In genomic region chr1:150609726-150610125, GRCh38 we compare ENCODE assay signal across 9 cellular contexts. TPM values are rescaled to one million over a fixed set of nuclear protein-coding genes. Genes with fewer than 3 reads are reported as not detected.
DNase-seq lines count a peak whose midpoint lies in the region; ATAC-seq, FAIRE-seq and TF ChIP-seq lines count a peak whose summit lies in the region.
"Had no signal": no experiment of that assay in that cellular context is flagged by ENCODE, and none has a peak within 500 bp of the region (broad histone marks: within the 10 kb centered on the region; RNA-seq: fewer than 3 reads in every experiment).

No MANE protein-coding gene starts in this region.

- H3K4me2 ChIP-seq in keratinocyte (ENCODE audit: control insufficient read depth, extremely low read depth, insufficient read depth, low read depth, low read length) = no peak overlapping the region
- H3K4me2 ChIP-seq: SK-N-SH had no signal

- H3K4me1 ChIP-seq in keratinocyte (ENCODE audit: control insufficient read depth, extremely low read depth, insufficient read depth, low read length) = peaks cover 49% of the 10 kb centered on the region
- H3K4me1 ChIP-seq in subcutaneous abdominal adipose tissue (ENCODE audit: control insufficient read depth in 5 of 5, insufficient read depth in 5 of 5, low read length in 5 of 5) = peaks cover 6 to 52% (median 34%) of the 10 kb centered on the region in 5 donors

- dilution Hi-C loops in keratinocyte (cut with MboI; ENCODE audit: extremely low pct_ligation_motif_present, low sequenced_read_pairs) = no loop called here

- peak overlapping the region in 3 of 5 experiments; percentile 22 to 40 (median 26) for H3K4me3 Mint-ChIP-seq in brain

- peaks cover 32% of the 10 kb centered on the region for H3K4me1 Mint-ChIP-seq in brain

- no peaks in the 10 kb centered on the region for H3K9me3 Mint-ChIP-seq in brain

- DNase-seq in NCI-H2227 (lab: John Stamatoyannopoulos, UW; ENCODE audit: unreplicated experiment) (peak; percentile 51), keratinocyte (ENCODE audit: low read depth, low spot score) (no peak), HEK293T (ENCODE audit: extremely low spot score) (no peak), AG20443 (ENCODE audit: low spot score) (no peak)
- DNase-seq: activated effector memory CD4-positive, alpha-beta T cell treated with anti-CD3 and anti-CD28 coated beads, Interleukin-2, amount 50 U/mL, for 16 hours; SK-N-SH had no signal

- ATAC-seq in GM19035 (IDR thresholded peaks at IDR 0.05; ENCODE audit: unreplicated experiment) = no peak

- POLR2A ChIA-PET in HEK293T (lab: Yijun Ruan, JAX) = interaction anchor here (1.5 to 8.8 kb wide), 2 partner anchors 20 to 31 kb away, joined by 5 to 63 read pairs; partner anchors contain the start of genes ENSA and MCL1

- no peak overlapping the region for H2AFZ ChIP-seq in keratinocyte (ENCODE audit: control insufficient read depth, low read length)

- TF ChIP-seq CTCF in brain (conservative IDR thresholded peaks at IDR 0.05) (no peak), keratinocyte (optimal IDR thresholded peaks at IDR 0.05 in 1 of 3, IDR thresholded peaks at IDR 0.05 in 1 of 3, conservative IDR thresholded peaks at IDR 0.05 in 1 of 3; ENCODE audit: extremely low read depth in 1 of 3, insufficient read depth in 2 of 3, low read length in 3 of 3) (no peak)

- H3K9ac ChIP-seq in keratinocyte (ENCODE audit: control insufficient read depth, extremely low read depth, insufficient read depth, low read length) = peak overlapping the region; percentile 8
- H3K9ac ChIP-seq in subcutaneous abdominal adipose tissue (ENCODE audit: low read length in 5 of 5) = peak overlapping the region in 2 of 5 donors; percentile 43 to 51
- H3K9ac ChIP-seq: SK-N-SH had no signal

- no peaks in the 10 kb centered on the region for H3K9me1 ChIP-seq in keratinocyte (ENCODE audit: control insufficient read depth, extremely low read depth, insufficient read depth, low read length)

- FAIRE-seq in keratinocyte (lab: Jason Lieb, UNC) = no peak

- H3K36me3 Mint-ChIP-seq in brain = peaks cover 40% of the 10 kb centered on the region

- peak overlapping the region; percentile 91 for H3K27ac ChIP-seq in keratinocyte (ENCODE audit: control insufficient read depth, insufficient read depth, low read length)
- H3K27ac ChIP-seq in subcutaneous abdominal adipose tissue (ENCODE audit: low read depth, low read length) = peak overlapping the region; percentile 62

- H3K27me3 Mint-ChIP-seq in brain = peaks cover 2% of the 10 kb centered on the region

- no peaks in the 10 kb centered on the region for H4K20me1 ChIP-seq in keratinocyte (ENCODE audit: control insufficient read depth, extremely low read depth, insufficient read depth, low read length)

- CTCF ChIA-PET in HEK293T (lab: Yijun Ruan, JAX) = interaction anchor here (1.3 to 1.5 kb wide), 2 partner anchors 10 to 12 kb away, joined by 3 to 5 read pairs; no protein-coding TSS in a partner anchor

- H3K27ac Mint-ChIP-seq in brain = peak overlapping the region; percentile 68 to 97 (median 93)

- H3K27me3 ChIP-seq in keratinocyte (ENCODE audit: control insufficient read depth, extremely low read depth, insufficient read depth, low read length) (no peaks in the 10 kb centered on the region), subcutaneous abdominal adipose tissue (ENCODE audit: control insufficient read depth in 5 of 5, insufficient read depth in 4 of 5, low read length in 5 of 5) (no peaks in the 10 kb centered on the region)

- H3K4me3 ChIP-seq in keratinocyte (ENCODE audit: control insufficient read depth in 2 of 3, extremely low read depth in 1 of 3, insufficient read depth in 2 of 3, low read depth in 1 of 3, low read length in 3 of 3) (no peak overlapping the region), subcutaneous abdominal adipose tissue (ENCODE audit: low read depth in 1 of 5, low read length in 5 of 5) (no peak overlapping the region)

- H3K9me3 ChIP-seq in keratinocyte (ENCODE audit: control insufficient read depth, low read depth, low read length) (no peaks in the 10 kb centered on the region), subcutaneous abdominal adipose tissue (ENCODE audit: control insufficient read depth in 5 of 5, low read length in 5 of 5) (no peaks in the 10 kb centered on the region)
- H3K9me3 ChIP-seq: SK-N-SH had no signal

- peaks cover 0 to 3% of the 10 kb centered on the region in 2 experiments for H3K36me3 ChIP-seq in keratinocyte (ENCODE audit: control insufficient read depth in 2 of 2, extremely low read depth in 1 of 2, insufficient read depth in 2 of 2, low read length in 2 of 2)
- peaks cover 0 to 2% (median 0%) of the 10 kb centered on the region in 5 donors for H3K36me3 ChIP-seq in subcutaneous abdominal adipose tissue (ENCODE audit: control insufficient read depth in 5 of 5, insufficient read depth in 5 of 5, low read length in 5 of 5)

- peaks cover 1% of the 10 kb centered on the region for H3K79me2 ChIP-seq in keratinocyte (ENCODE audit: control insufficient read depth, insufficient read depth, low read length)

TF ChIP-seq in HEK293T, 16 proteins besides CTCF, POLR2A, EP300 and RAD21:
- no peak for TF ChIP-seq LEF1 (IDR thresholded peaks at IDR 0.05; ENCODE audit: borderline replicate concordance)
- TF ChIP-seq L3MBTL2 (conservative IDR thresholded peaks at IDR 0.05) = no peak
- no peak for TF ChIP-seq ZNF384 (IDR thresholded peaks at IDR 0.05)
- TF ChIP-seq NFRKB (IDR thresholded peaks at IDR 0.05) = no peak
- no peak for TF ChIP-seq SP1 (IDR thresholded peaks at IDR 0.05)
- no peak for TF ChIP-seq HDGF (IDR thresholded peaks at IDR 0.05; ENCODE audit: borderline replicate concordance)
- TF ChIP-seq ARNT (IDR thresholded peaks at IDR 0.05) = no peak
- no peak for TF ChIP-seq FOXK2 (IDR thresholded peaks at IDR 0.05)
- TF ChIP-seq FOXM1 (IDR thresholded peaks at IDR 0.05; ENCODE audit: borderline replicate concordance) = no peak
- TF ChIP-seq PKNOX1 (IDR thresholded peaks at IDR 0.05) = no peak
- TF ChIP-seq FOXA1 (IDR thresholded peaks at IDR 0.05) = no peak
- no peak for TF ChIP-seq CTBP1 (IDR thresholded peaks at IDR 0.05; ENCODE audit: borderline replicate concordance)
- no peak for TF ChIP-seq BHLHE40 (IDR thresholded peaks at IDR 0.05; ENCODE audit: borderline replicate concordance)

RNA-seq across cellular contexts. Expression of gene ENSA, which starts 19.7 kb away (rescaled TPM):
- 332 TPM for polyA plus RNA-seq in brain (ENCODE audit: insufficient read depth, low read depth, low replicate concordance)
- polyA plus RNA-seq in keratinocyte = 76.8 to 157 TPM (median 102 TPM) in 3 replicates
- polyA plus RNA-seq in keratinocyte (2011; ENCODE audit: low read depth) = 59.7 TPM
- 99.0 and 125 TPM in 2 replicates for polyA plus RNA-seq in keratinocyte (2011; cell fraction: cytosol; rRNA removed)
- 56.9 and 69.4 TPM in 2 replicates for polyA plus RNA-seq in keratinocyte (2011; cell fraction: nucleus; rRNA removed)
- 87.5 and 131 TPM in 2 replicates for polyA plus RNA-seq in keratinocyte (2012; ENCODE audit: low replicate concordance)
- polyA minus RNA-seq in keratinocyte = 13.2 to 36.5 TPM (median 22.0 TPM) in 3 replicates
- polyA minus RNA-seq in keratinocyte (2011; cell fraction: cytosol; rRNA and poly(A)+ RNA removed) = 27.0 TPM
- polyA minus RNA-seq in keratinocyte (2011; cell fraction: nucleus; rRNA and poly(A)+ RNA removed) = 7.9 and 12.7 TPM in 2 replicates

RNA-seq across cellular contexts. Expression of gene MCL1, which starts 30.3 kb away (rescaled TPM):
- polyA plus RNA-seq in brain (ENCODE audit: insufficient read depth, low read depth, low replicate concordance) (95.9 TPM), keratinocyte (105 to 237 TPM (median 156 TPM) in 3 replicates)
- polyA plus RNA-seq in keratinocyte (2011; ENCODE audit: low read depth) = 301 TPM
- 85.0 and 142 TPM in 2 replicates for polyA plus RNA-seq in keratinocyte (2011; cell fraction: cytosol; rRNA removed)
- 241 and 336 TPM in 2 replicates for polyA plus RNA-seq in keratinocyte (2011; cell fraction: nucleus; rRNA removed)
- 139 and 235 TPM in 2 replicates for polyA plus RNA-seq in keratinocyte (2012; ENCODE audit: low replicate concordance)
- 75.7 to 233 TPM (median 111 TPM) in 3 replicates for polyA minus RNA-seq in keratinocyte
- polyA minus RNA-seq in keratinocyte (2011; cell fraction: cytosol; rRNA and poly(A)+ RNA removed) = 164 TPM
- polyA minus RNA-seq in keratinocyte (2011; cell fraction: nucleus; rRNA and poly(A)+ RNA removed) = 148 and 203 TPM in 2 replicates
